ENCODE assay signal across 8 cellular contexts in genomic region chr15:64989331-64990167, GRCh38. TPM values are rescaled to one million over a fixed set of nuclear protein-coding genes. Genes with fewer than 3 reads are reported as not detected.
DNase-seq lines count a peak whose midpoint lies in the region; TF ChIP-seq lines count a peak whose summit lies in the region.

TSS of gene SPG21 (minus strand) at chr15:64989914. CDS start at chr15:64983569, 6,345 bp downstream.

- peaks cover 3% of the 10 kb centered on the region for H3K27me3 Mint-ChIP-seq in nephron progenitor cell (ENCODE audit: low read depth, poor library complexity)
- H3K27me3 Mint-ChIP-seq in stimulated activated naive CD8-positive, alpha-beta T cell treated with anti-CD3 and anti-CD28 coated beads, Interleukin-15, Interleukin-2, amounts not matched to agents 100 ng/mL and 50 ng/mL, for 24 hours = no peaks in the 10 kb centered on the region

- H3K4me3 Mint-ChIP-seq in nephron progenitor cell = peak within 1 kb of the TSS; percentile 99
- peak within 1 kb of the TSS; percentile 97 for H3K4me3 Mint-ChIP-seq in stimulated activated naive CD8-positive, alpha-beta T cell treated with anti-CD3 and anti-CD28 coated beads, Interleukin-15, Interleukin-2, amounts not matched to agents 100 ng/mL and 50 ng/mL, for 24 hours

- TF ChIP-seq CTCF in MM.1S (IDR thresholded peaks at IDR 0.05; ENCODE audit: low read length) (no peak), nephron progenitor cell (IDR thresholded peaks at IDR 0.05) (no peak)

- H3K36me3 Mint-ChIP-seq in nephron progenitor cell (ENCODE audit: low read depth) = peaks cover 26% of the 10 kb centered on the region
- peaks cover 16% of the 10 kb centered on the region for H3K36me3 Mint-ChIP-seq in stimulated activated naive CD8-positive, alpha-beta T cell treated with anti-CD3 and anti-CD28 coated beads, Interleukin-15, Interleukin-2, amounts not matched to agents 100 ng/mL and 50 ng/mL, for 24 hours (ENCODE audit: low read depth)

- no peaks in the 10 kb centered on the region for H3K9me2 ChIP-seq in MM.1S (replicated peaks; ENCODE audit: insufficient read depth, low read length)

- no peaks in the 10 kb centered on the region for H3K4me1 ChIP-seq in MM.1S (ENCODE audit: low read length)

- H3K4me1 Mint-ChIP-seq in nephron progenitor cell = peaks cover 48% of the 10 kb centered on the region
- peaks cover 53% of the 10 kb centered on the region for H3K4me1 Mint-ChIP-seq in stimulated activated naive CD8-positive, alpha-beta T cell treated with anti-CD3 and anti-CD28 coated beads, Interleukin-15, Interleukin-2, amounts not matched to agents 100 ng/mL and 50 ng/mL, for 24 hours (ENCODE audit: low read depth)

- peak within 1 kb of the TSS; percentile 95 for H2AFZ ChIP-seq in MM.1S (ENCODE audit: low read length)

- DNase-seq in G401 (ENCODE audit: low spot score) (peak; percentile 88), HCEC 1CT (peak; percentile 89), MM.1S (peak; percentile 96), SHP77 treated with DMSO at 0.1 percent for 48 hours (lab: John Stamatoyannopoulos, UW) (peak; percentile 72), fibroblast of the conjunctiva (ENCODE audit: low read depth) (peak; percentile 86), nephron progenitor cell (peak; percentile 98)
- DNase-seq in activated effector memory CD4-positive, alpha-beta T cell treated with anti-CD3 and anti-CD28 coated beads, Interleukin-2, amount 50 U/mL, for 16 hours = peak; percentile 97

- no peaks in the 10 kb centered on the region for H3K36me3 ChIP-seq in MM.1S (replicated peaks; ENCODE audit: insufficient read depth, low read length)

- peaks cover 7% of the 10 kb centered on the region; the same call in 1 of the 2 replicates for H3F3A ChIP-seq in MM.1S (ENCODE audit: insufficient read depth, low read length)

- in situ Hi-C loops in G401 (cut with HindIII; ENCODE audit: low sequenced_read_pairs) = no loop called here

- H3K9ac ChIP-seq in MM.1S (ENCODE audit: low read length) = peak within 1 kb of the TSS; percentile 83

- peak within 1 kb of the TSS; percentile 99 for H3K27ac Mint-ChIP-seq in nephron progenitor cell
- H3K27ac Mint-ChIP-seq in stimulated activated naive CD8-positive, alpha-beta T cell treated with anti-CD3 and anti-CD28 coated beads, Interleukin-15, Interleukin-2, amounts not matched to agents 100 ng/mL and 50 ng/mL, for 24 hours = peak within 1 kb of the TSS; percentile 92

- H3K4me2 ChIP-seq in MM.1S (ENCODE audit: low read depth, low read length) = peak within 1 kb of the TSS; percentile 85

- no peaks in the 10 kb centered on the region for H3K9me3 ChIP-seq in MM.1S (replicated peaks; ENCODE audit: insufficient read depth, low read length)

- H3K9me3 Mint-ChIP-seq in nephron progenitor cell = no peaks in the 10 kb centered on the region
- H3K9me3 Mint-ChIP-seq in stimulated activated naive CD8-positive, alpha-beta T cell treated with anti-CD3 and anti-CD28 coated beads, Interleukin-15, Interleukin-2, amounts not matched to agents 100 ng/mL and 50 ng/mL, for 24 hours = no peaks in the 10 kb centered on the region

- no peaks in the 10 kb centered on the region for H4K20me1 ChIP-seq in MM.1S (ENCODE audit: insufficient read depth, low read length)

- H3K4me3 ChIP-seq in MM.1S (ENCODE audit: low read length) = peak within 1 kb of the TSS; percentile 94

- peak within 1 kb of the TSS; percentile 62; the same call in 1 of the 2 replicates for H3K27ac ChIP-seq in MM.1S (ENCODE audit: low read length)

- peaks cover 38% of the 10 kb centered on the region for H3K79me2 ChIP-seq in MM.1S (ENCODE audit: low read length)

- H3K27me3 ChIP-seq in MM.1S (replicated peaks; ENCODE audit: insufficient read depth, low read length) = no peaks in the 10 kb centered on the region

RNA-seq across cellular contexts. Expression of gene SPG21, which starts in this region (rescaled TPM):
- total RNA-seq in G401 (2014; rRNA removed; shearing (Covaris generic)) = 111 and 115 TPM in 2 replicates

Comparison
In these comparisons a context has a peak if more than half of its experiments do, and no peak if none do; other contexts are left out.
1. Peak in every context shown above with its lines: DNase-seq, H3K4me3 ChIP-seq and H3K27ac ChIP-seq.